In the genomic region with DNA sequence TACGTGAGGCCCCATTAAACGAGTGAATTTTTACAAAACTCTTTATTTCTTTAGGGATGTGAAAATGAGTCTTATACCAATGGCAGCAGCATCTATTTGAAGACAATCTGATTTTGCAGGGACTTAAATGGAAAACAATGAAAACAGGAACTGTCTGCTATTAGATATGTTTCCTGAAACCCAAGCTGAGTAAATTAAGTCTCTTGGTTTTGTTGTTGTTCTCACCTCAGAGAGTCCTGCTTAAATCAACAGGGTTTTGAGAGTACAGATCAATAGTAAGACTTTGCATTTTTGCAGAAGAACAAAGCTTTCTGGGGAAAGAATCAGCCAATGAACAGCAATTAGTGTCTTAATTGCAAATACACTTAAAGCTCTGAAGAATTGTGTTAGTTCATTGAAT, we compare ENCODE assay signal across 27 cellular contexts. TPM values are rescaled to one million over a fixed set of nuclear protein-coding genes. Genes with fewer than 3 reads are reported as not detected.
DNase-seq lines count a peak whose midpoint lies in the region; ATAC-seq, FAIRE-seq and TF ChIP-seq lines count a peak whose summit lies in the region.
"Had no signal": no experiment of that assay in that cellular context is flagged by ENCODE, and none has a peak within 500 bp of the region (broad histone marks: within the 10 kb centered on the region; RNA-seq: fewer than 3 reads in every experiment).

No MANE protein-coding gene starts in this region.

- no peak for TF ChIP-seq RAD21 in H1 (IDR thresholded peaks at IDR 0.05 in 1 of 2, conservative IDR thresholded peaks at IDR 0.05 in 1 of 2; ENCODE audit: low read depth in 2 of 2, low read length in 2 of 2)

- H3K4me2 ChIP-seq in H1 (ENCODE audit: insufficient read depth in 1 of 2, low read depth in 2 of 2, low read length in 2 of 2): no peak overlapping the region

- H2BK20ac ChIP-seq in H1 (ENCODE audit: low read length): no peak overlapping the region

- H3K9ac ChIP-seq in H1 (replicated peaks in 1 of 4; ENCODE audit: extremely low read depth in 1 of 4, low read depth in 3 of 4, low read length in 3 of 4): no peak overlapping the region

- H3K27ac ChIP-seq in H1 (ENCODE audit: low read depth, low read length) (no peak overlapping the region), heart right ventricle (no peak overlapping the region), ascending aorta (no peak overlapping the region)
- H3K27ac ChIP-seq: HL-60, RWPE1 had no signal

- peaks cover 2 to 7% of the 10 kb centered on the region in 2 donors for H3K9me3 Mint-ChIP-seq in activated T-cell treated with anti-CD3 and anti-CD28 coated beads, Interleukin-2, amount 50 U/mL, for 72 hours
- H3K9me3 Mint-ChIP-seq: CD4-positive, alpha-beta T cell had no signal

- no peak overlapping the region for H4K5ac ChIP-seq in H1 (ENCODE audit: insufficient read length, low read depth, low read length)

- CTCF ChIA-PET in H1 (lab: Charles Lee; ENCODE audit: partially characterized antibody): interaction anchor here (0.9 to 4.5 kb wide), 2 partner anchors 7 to 43 kb away, joined by 3 to 41 read pairs; no protein-coding TSS in a partner anchor

- no peak for TF ChIP-seq EP300 in H1 (IDR thresholded peaks at IDR 0.05; ENCODE audit: borderline replicate concordance in 1 of 2, low read depth in 2 of 2, low read length in 2 of 2)

- no peak overlapping the region for H3K4me3 Mint-ChIP-seq in activated T-cell treated with anti-CD3 and anti-CD28 coated beads, Interleukin-2, amount 50 U/mL, for 72 hours
- H3K4me3 Mint-ChIP-seq: CD4-positive, alpha-beta T cell; T-cell had no signal

- peak overlapping the region; percentile 22; the same call in 1 of the 2 replicates for H2AFZ ChIP-seq in H1 (ENCODE audit: low read length)

- peaks cover 2 to 4% of the 10 kb centered on the region in 2 donors for H3K36me3 Mint-ChIP-seq in activated T-cell treated with anti-CD3 and anti-CD28 coated beads, Interleukin-2, amount 50 U/mL, for 72 hours (ENCODE audit: insufficient read depth in 2 of 2)
- H3K36me3 Mint-ChIP-seq: T-cell had no signal

- peaks cover 28% of the 10 kb centered on the region for H3K27me3 Mint-ChIP-seq in activated T-cell treated with anti-CD3 and anti-CD28 coated beads, Interleukin-2, amount 50 U/mL, for 72 hours (ENCODE audit: low read depth)

- FAIRE-seq in GM12891 (lab: Jason Lieb, UNC): no peak
- FAIRE-seq in H1 (lab: Jason Lieb, UNC): no peak
- FAIRE-seq: A204.1, GM19239 had no signal

- DNase-seq in GM12891 (ENCODE audit: insufficient read length, low spot score): no peak
- DNase-seq in H1 (ENCODE audit: low read depth in 1 of 2, low spot score in 2 of 2): no peak
- no peak for DNase-seq in activated T-cell treated with anti-CD3 and anti-CD28 coated beads, Interleukin-2, amount 50 U/mL, for 72 hours
- no peak for DNase-seq in NOMO-1 (lab: John Stamatoyannopoulos, UW; ENCODE audit: unreplicated experiment in 2 of 2)
- DNase-seq in heart right ventricle: no peak
- DNase-seq in ascending aorta (ENCODE audit: low spot score in 2 of 2): no peak
- DNase-seq: CD4-positive, alpha-beta T cell; DMS153; GDM1; GOT3; NCI-H1417 treated with DMSO at 0.1 percent for 48 hours; NCI-H187 treated with DMSO at 0.1 percent for 48 hours; NCI-H2227 treated with DMSO at 0.1 percent for 48 hours; NCI-H524; NCI-H82; SIG-M5; T-cell had no signal

- 86% methylated on average over 2 of the region's 2 CpGs; no CpG with 5 or more reads in 1 of the 2 experiments for WGBS in H1 (ENCODE audit: extremely low coverage in 1 of 2, insufficient coverage in 1 of 2, insufficient read length in 1 of 2, insufficient replicate concordance in 2 of 2, low coverage in 1 of 2, low lambda C conversion rate in 2 of 2, missing lambda C conversion rate in 1 of 2), 2 experiments
- WGBS in heart right ventricle, 2 donors: 67 to 71% methylated on average over 2 of the region's 2 CpGs

- H2BK15ac ChIP-seq in H1 (ENCODE audit: low read length): no peak overlapping the region

- intact Hi-C loops in heart right ventricle (cut with DNase I): no loop called here
- intact Hi-C loops in ascending aorta (cut with DNase I): no loop called here

- POLR2A ChIA-PET in H1 (lab: Charles Lee; ENCODE audit: partially characterized antibody): no interaction called here

- TF ChIP-seq CTCF in H1 (IDR thresholded peaks at IDR 0.05; ENCODE audit: control extremely low read depth in 1 of 3, insufficient read depth in 1 of 3, low read depth in 1 of 3, low read length in 3 of 3): no peak
- TF ChIP-seq CTCF in heart right ventricle (IDR thresholded peaks at IDR 0.05): no peak
- TF ChIP-seq CTCF in ascending aorta (IDR thresholded peaks at IDR 0.05): no peak

- H3K27me3 ChIP-seq in H1 (replicated peaks in 1 of 4; ENCODE audit: control insufficient read depth in 3 of 4, extremely low read depth in 1 of 4, insufficient read depth in 3 of 4, low read length in 3 of 4): no peaks in the 10 kb centered on the region
- peaks cover 0 to 6% (median 0%) of the 10 kb centered on the region in 7 donors for H3K27me3 ChIP-seq in heart right ventricle
- H3K27me3 ChIP-seq in ascending aorta: no peaks in the 10 kb centered on the region

- H4K91ac ChIP-seq in H1 (replicated peaks; ENCODE audit: insufficient read length, low read length): no peak overlapping the region

- H3K14ac ChIP-seq in H1 (ENCODE audit: insufficient read length): no peak overlapping the region

- no peak overlapping the region for H3K27ac Mint-ChIP-seq in activated T-cell treated with anti-CD3 and anti-CD28 coated beads, Interleukin-2, amount 50 U/mL, for 72 hours
- H3K27ac Mint-ChIP-seq: CD4-positive, alpha-beta T cell; T-cell had no signal

- ATAC-seq in GM19035 (IDR thresholded peaks at IDR 0.05; ENCODE audit: unreplicated experiment) (peak; percentile 59), HG03432 (IDR thresholded peaks at IDR 0.05; ENCODE audit: unreplicated experiment) (peak; percentile 56), heart right ventricle (no peak)
- no peak for ATAC-seq in activated T-cell treated with anti-CD3 and anti-CD28 coated beads, Interleukin-2, amount 50 U/mL, for 72 hours (replicated peaks in 1 of 2)
- ATAC-seq: SK-N-SH treated with all-trans-retinoic acid at 6 μM for 48 hours, T-cell had no signal

- no peak overlapping the region for H2BK12ac ChIP-seq in H1 (ENCODE audit: low read depth, low read length)

- no peak for TF ChIP-seq POLR2A in GM12891 (IDR thresholded peaks at IDR 0.05; ENCODE audit: low read depth, low read length)
- TF ChIP-seq POLR2A in H1 (IDR thresholded peaks at IDR 0.05; ENCODE audit: control extremely low read depth in 1 of 2, low read depth in 2 of 2, low read length in 2 of 2): no peak

- H3K9me3 ChIP-seq in H1 (ENCODE audit: insufficient read depth in 2 of 2, low read depth in 1 of 2, low read length in 1 of 2): no peaks in the 10 kb centered on the region
- peaks cover 0 to 13% (median 0%) of the 10 kb centered on the region in 11 donors for H3K9me3 ChIP-seq in heart right ventricle
- no peaks in the 10 kb centered on the region for H3K9me3 ChIP-seq in ascending aorta

- H3K4me1 ChIP-seq in H1 (replicated peaks in 1 of 4; ENCODE audit: control insufficient read depth in 3 of 4, insufficient read depth in 4 of 4, low read length in 3 of 4) (no peaks in the 10 kb centered on the region), heart right ventricle (no peaks in the 10 kb centered on the region), ascending aorta (peaks cover 0 to 5% of the 10 kb centered on the region in 2 donors)

- no peak overlapping the region for H2BK120ac ChIP-seq in H1 (replicated peaks; ENCODE audit: low read depth, low read length)

- no peak overlapping the region for H3K4ac ChIP-seq in H1 (replicated peaks; ENCODE audit: insufficient read length, low read depth, low read length)

- H4K20me1 ChIP-seq in H1 (replicated peaks in 1 of 2; ENCODE audit: control insufficient read depth in 1 of 2, insufficient read depth in 2 of 2, low read length in 2 of 2): no peaks in the 10 kb centered on the region

- no peak overlapping the region for H3K4me3 ChIP-seq in H1 (ENCODE audit: extremely low read depth in 1 of 4, insufficient read depth in 2 of 4, low read depth in 3 of 4, low read length in 4 of 4)
- no peak overlapping the region for H3K4me3 ChIP-seq in heart right ventricle
- no peak overlapping the region for H3K4me3 ChIP-seq in ascending aorta

- H3K4me1 Mint-ChIP-seq in activated T-cell treated with anti-CD3 and anti-CD28 coated beads, Interleukin-2, amount 50 U/mL, for 72 hours (ENCODE audit: low read depth): no peaks in the 10 kb centered on the region
- H3K4me1 Mint-ChIP-seq: T-cell had no signal

- H2BK5ac ChIP-seq in H1 (ENCODE audit: low read depth, low read length): no peak overlapping the region

- H3K56ac ChIP-seq in H1 (replicated peaks; ENCODE audit: insufficient read length, low read depth, low read length): no peak overlapping the region

- H4K8ac ChIP-seq in H1 (ENCODE audit: extremely low read depth, insufficient read depth, low read length): no peak overlapping the region

- no peaks in the 10 kb centered on the region for H3K79me2 ChIP-seq in H1 (ENCODE audit: control insufficient read depth in 1 of 2, insufficient read depth in 2 of 2, low read length in 2 of 2)

- H3K79me1 ChIP-seq in H1 (ENCODE audit: low read depth, low read length): no peaks in the 10 kb centered on the region

- no peaks in the 10 kb centered on the region for H3K23me2 ChIP-seq in H1 (ENCODE audit: low read depth, low read length)

- no peak overlapping the region for H2AK5ac ChIP-seq in H1 (ENCODE audit: low read depth, low read length)

- no peak overlapping the region for H3K18ac ChIP-seq in H1 (ENCODE audit: extremely low read depth, low read length)

- no peak overlapping the region for H3K23ac ChIP-seq in H1 (ENCODE audit: insufficient read length)

- H3K36me3 ChIP-seq in H1 (ENCODE audit: control insufficient read depth in 2 of 4, insufficient read depth in 4 of 4, low read length in 3 of 4): no peaks in the 10 kb centered on the region
- no peaks in the 10 kb centered on the region for H3K36me3 ChIP-seq in heart right ventricle
- no peaks in the 10 kb centered on the region for H3K36me3 ChIP-seq in ascending aorta

TF ChIP-seq in H1, 55 proteins besides CTCF, POLR2A, EP300 and RAD21 (continues in another document):
- TF ChIP-seq SRF (IDR thresholded peaks at IDR 0.05; ENCODE audit: low read depth, low read length): no peak

RNA-seq across cellular contexts. Expression of a gene that starts 39.1 kb away (rescaled TPM):
- polyA plus RNA-seq in GM12891 (2012; ENCODE audit: low read depth, missing spikeins): 0.01 TPM
- 0.15 and 0.19 TPM in 2 replicates for total RNA-seq in H1 (2021; fragmentation: NEBNext Ultra II Directional; extraction: Animal tissue kit (Norgen Biotek cat#: 25700))
- 0.08 and 0.13 TPM in 2 replicates for polyA plus RNA-seq in H1 (2011; rRNA removed)
- 0.13 TPM for polyA plus RNA-seq in H1 (2011; cell fraction: cytosol; rRNA removed)
- polyA plus RNA-seq in H1 (2011; cell fraction: nucleus; rRNA removed): 0.20 TPM
- polyA plus RNA-seq in H1 (2012, experiment 1 of 2): 0.03 to 0.25 TPM (median 0.23 TPM) in 3 of 4 replicates, not detected in the other
- polyA plus RNA-seq in H1 (2012, experiment 2 of 2): not detected
- polyA plus RNA-seq in H1 (2013, experiment 1 of 2): 0.20 TPM
- polyA plus RNA-seq in H1 (2013, experiment 2 of 2): 0.13 TPM
- 0.09 and 0.17 TPM in 2 replicates for polyA minus RNA-seq in H1 (2011; rRNA and poly(A)+ RNA removed)
- polyA minus RNA-seq in H1 (2011; cell fraction: cytosol; rRNA and poly(A)+ RNA removed): not detected
- not detected for polyA minus RNA-seq in H1 (2011; cell fraction: nucleus; rRNA and poly(A)+ RNA removed)
- total RNA-seq in activated T-cell treated with anti-CD3 and anti-CD28 coated beads, Interleukin-2, amount 50 U/mL, for 72 hours: not detected
- under 1 TPM in 1 of 10 donors, not detected in 9; 0.37 TPM for total RNA-seq in heart right ventricle
- under 1 TPM; 0.06 to 0.07 TPM for polyA plus RNA-seq in heart right ventricle
- total RNA-seq in ascending aorta: 1.5 TPM
- total RNA-seq: CD4-positive, alpha-beta T cell; Daoy; HT1080; MCF 10A had no signal

Comparison
In these comparisons a context has a peak if more than half of its experiments do, and no peak if none do; other contexts are left out.
1. ATAC-seq: peak in GM19035 (single experiment) and HG03432 (single experiment); none in activated T-cell treated with anti-CD3 and anti-CD28 coated beads, Interleukin-2, amount 50 U/mL, for 72 hours (0 of 2) and heart right ventricle (0 of 8).